20 cellular contexts compared by ENCODE assay signal in the genomic region with DNA sequence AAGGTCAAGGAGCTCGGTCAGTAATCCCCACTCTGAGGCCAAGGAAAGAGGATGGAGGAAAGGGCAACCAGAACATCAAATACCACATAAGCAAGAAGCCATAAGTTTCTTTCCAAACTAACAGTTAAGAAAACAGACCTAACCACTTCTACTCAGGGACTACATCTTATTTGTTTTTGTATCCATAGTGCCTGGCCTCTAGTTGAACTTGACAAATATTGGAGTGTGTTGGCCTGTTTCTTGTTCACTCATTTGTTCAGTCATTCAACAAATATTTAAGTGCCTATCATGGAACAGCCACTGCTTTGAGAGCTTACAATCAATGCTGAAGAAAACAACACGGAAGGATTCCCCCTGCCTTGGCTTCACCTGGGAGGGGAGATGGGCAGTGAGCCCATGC.
"Had no signal": no experiment of that assay in that cellular context is flagged by ENCODE, and none has a peak within 500 bp of the region (broad histone marks: within the 10 kb centered on the region; RNA-seq: fewer than 3 reads in every experiment).

No MANE protein-coding gene starts in this region.

- H3K27ac Mint-ChIP-seq: endodermal cell; naive thymus-derived CD8-positive, alpha-beta T cell; stimulated activated memory B cell treated with anti-CD40 and anti-IgM and Interleukin-4, amounts not matched to agents 10 μg/mL and 1 μg/mL and 100 μg/mL, for 72 hours; stimulated activated naive CD8-positive, alpha-beta T cell treated with anti-CD3 and anti-CD28 coated beads, Interleukin-15, Interleukin-2, amounts not matched to agents 100 ng/mL and 50 ng/mL, for 24 hours had no signal

- H3K27ac ChIP-seq: colonic mucosa, foreskin keratinocyte, spleen, tibial nerve had no signal

- H3K4me1 ChIP-seq: colonic mucosa, foreskin keratinocyte had no signal

- H3K9me3 ChIP-seq: colonic mucosa, mucosa of descending colon, spleen, tibial nerve had no signal

- H3K36me3 Mint-ChIP-seq: stimulated activated memory B cell treated with anti-CD40 and anti-IgM and Interleukin-4, amounts not matched to agents 10 μg/mL and 1 μg/mL and 100 μg/mL, for 72 hours had no signal

- ATAC-seq: foreskin keratinocyte; left lobe of liver; mucosa of descending colon; naive thymus-derived CD8-positive, alpha-beta T cell; sciatic nerve; stimulated activated memory B cell treated with anti-CD40 and anti-IgM and Interleukin-4, amounts not matched to agents 10 μg/mL and 1 μg/mL and 100 μg/mL, for 72 hours had no signal

- H3K27me3 ChIP-seq: colonic mucosa, foreskin keratinocyte, spleen, tibial nerve had no signal

- H3K4me3 ChIP-seq: colonic mucosa, mucosa of descending colon, spleen, tibial nerve had no signal

- H3K36me3 ChIP-seq: colonic mucosa, spleen, tibial nerve had no signal

- DNase-seq: cerebellar nuclear complex; colonic mucosa; dermis blood vessel endothelial cell; endodermal cell; erythroblast; foreskin keratinocyte; hippocampal formation; kidney glomerular epithelial cell; mucosa of descending colon; naive thymus-derived CD8-positive, alpha-beta T cell; spleen; stimulated activated CD4-positive, alpha-beta T cell treated with anti-CD3 and anti-CD28 coated beads, Interleukin-15, amount 100 ng/mL, for 24 hours; stimulated activated CD4-positive, alpha-beta T cell treated with anti-CD3 and anti-CD28 coated beads, Interleukin-1b, Interleukin-23, amount 100 ng/mL, for 48 hours; stimulated activated CD4-positive, alpha-beta T cell treated with anti-CD3 and anti-CD28 coated beads, Interleukin-4, amount 100 ng/mL, for 24 hours had no signal

- H3K9me3 Mint-ChIP-seq: endodermal cell; naive thymus-derived CD8-positive, alpha-beta T cell; neural crest cell; stimulated activated memory B cell treated with anti-CD40 and anti-IgM and Interleukin-4, amounts not matched to agents 10 μg/mL and 1 μg/mL and 100 μg/mL, for 72 hours; stimulated activated naive CD8-positive, alpha-beta T cell treated with anti-CD3 and anti-CD28 coated beads, Interleukin-15, Interleukin-2, amounts not matched to agents 100 ng/mL and 50 ng/mL, for 24 hours had no signal

- H3K4me3 Mint-ChIP-seq: endodermal cell; naive thymus-derived CD8-positive, alpha-beta T cell; neural crest cell; stimulated activated memory B cell treated with anti-CD40 and anti-IgM and Interleukin-4, amounts not matched to agents 10 μg/mL and 1 μg/mL and 100 μg/mL, for 72 hours; stimulated activated naive CD8-positive, alpha-beta T cell treated with anti-CD3 and anti-CD28 coated beads, Interleukin-15, Interleukin-2, amounts not matched to agents 100 ng/mL and 50 ng/mL, for 24 hours had no signal
